ENCODE assay signal across 1 cellular context in the genomic region with DNA sequence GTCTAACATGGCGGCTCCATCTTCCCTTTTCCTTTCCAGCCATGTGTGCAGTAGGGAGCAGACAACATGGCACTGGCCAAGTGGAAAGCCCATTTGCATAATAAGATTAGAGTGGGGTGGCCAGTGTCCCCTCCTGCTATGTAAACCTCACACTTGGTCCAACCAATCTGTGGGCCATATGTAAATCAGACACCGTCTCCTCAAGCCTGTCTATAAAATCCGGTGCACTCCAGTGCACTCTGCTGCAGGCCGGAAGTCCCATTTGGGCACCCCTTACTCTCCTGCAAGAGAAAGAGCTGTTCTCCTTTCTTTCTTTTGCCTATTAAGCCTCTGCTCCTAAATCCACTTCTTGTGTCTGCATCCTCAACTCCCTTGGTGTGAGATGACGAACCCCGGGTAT.
TF ChIP-seq lines count a peak whose summit lies in the region.

No MANE protein-coding gene starts in this region.

TF ChIP-seq in WTC11, 78 proteins besides CTCF, POLR2A, EP300 and RAD21:
- TF ChIP-seq STAT6 (CRISPR knock-in tag; conservative IDR thresholded peaks at IDR 0.05; ENCODE audit: low read depth) = no peak
